1 cellular context compared by ENCODE assay signal in genomic region chr10:1114355-1115261, GRCh38.
TF ChIP-seq lines count a peak whose summit lies in the region.

No MANE protein-coding gene starts in this region.

TF ChIP-seq in WTC11, 78 proteins besides CTCF, POLR2A, EP300 and RAD21 (continued from another document):
- TF ChIP-seq FOXJ3 (CRISPR knock-in tag; IDR thresholded peaks at IDR 0.05; ENCODE audit: borderline replicate concordance) (no peak), USF2 (CRISPR knock-in tag; IDR thresholded peaks at IDR 0.05) (no peak), SOX15 (CRISPR knock-in tag; IDR thresholded peaks at IDR 0.05) (no peak), GABPB1 (CRISPR knock-in tag; IDR thresholded peaks at IDR 0.05) (no peak), HMGA2 (CRISPR knock-in tag; IDR thresholded peaks at IDR 0.05) (no peak)
